Comparison of ENCODE assay signal across 1 cellular context in the genomic region with DNA sequence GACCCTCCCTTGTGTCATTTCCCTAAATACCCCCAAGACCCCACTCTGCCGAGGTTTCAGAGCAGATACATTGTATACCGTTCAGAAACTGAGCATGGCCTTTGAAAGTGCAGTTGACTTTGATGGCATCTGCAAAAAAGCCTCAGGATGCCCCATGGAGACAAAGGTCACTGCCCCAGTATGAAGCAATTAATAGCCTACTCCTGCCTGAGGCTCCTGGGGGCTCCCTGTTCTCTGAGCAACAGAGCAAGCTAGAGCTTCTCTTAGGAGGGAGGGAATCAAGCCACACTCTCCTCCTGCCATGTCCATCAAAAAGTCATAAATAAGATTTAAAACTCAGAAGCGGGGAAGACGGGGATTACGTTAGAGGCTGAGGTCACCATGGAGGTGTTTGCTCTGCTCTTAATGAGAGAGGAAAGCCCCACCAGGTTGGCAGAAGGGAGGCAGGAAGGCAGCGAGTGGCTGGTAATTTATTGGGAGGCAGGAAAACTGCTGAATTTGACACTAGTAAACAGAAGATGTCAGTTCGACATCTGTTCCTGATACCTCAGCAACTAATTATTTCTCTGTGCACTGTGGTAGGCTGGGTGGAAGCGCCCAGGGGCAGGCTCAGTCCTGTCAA.
TF ChIP-seq lines count a peak whose summit lies in the region.

No MANE protein-coding gene starts in this region.

TF ChIP-seq in WTC11, 78 proteins besides CTCF, POLR2A, EP300 and RAD21 (continued from another document):
- TF ChIP-seq, protein P1, sequence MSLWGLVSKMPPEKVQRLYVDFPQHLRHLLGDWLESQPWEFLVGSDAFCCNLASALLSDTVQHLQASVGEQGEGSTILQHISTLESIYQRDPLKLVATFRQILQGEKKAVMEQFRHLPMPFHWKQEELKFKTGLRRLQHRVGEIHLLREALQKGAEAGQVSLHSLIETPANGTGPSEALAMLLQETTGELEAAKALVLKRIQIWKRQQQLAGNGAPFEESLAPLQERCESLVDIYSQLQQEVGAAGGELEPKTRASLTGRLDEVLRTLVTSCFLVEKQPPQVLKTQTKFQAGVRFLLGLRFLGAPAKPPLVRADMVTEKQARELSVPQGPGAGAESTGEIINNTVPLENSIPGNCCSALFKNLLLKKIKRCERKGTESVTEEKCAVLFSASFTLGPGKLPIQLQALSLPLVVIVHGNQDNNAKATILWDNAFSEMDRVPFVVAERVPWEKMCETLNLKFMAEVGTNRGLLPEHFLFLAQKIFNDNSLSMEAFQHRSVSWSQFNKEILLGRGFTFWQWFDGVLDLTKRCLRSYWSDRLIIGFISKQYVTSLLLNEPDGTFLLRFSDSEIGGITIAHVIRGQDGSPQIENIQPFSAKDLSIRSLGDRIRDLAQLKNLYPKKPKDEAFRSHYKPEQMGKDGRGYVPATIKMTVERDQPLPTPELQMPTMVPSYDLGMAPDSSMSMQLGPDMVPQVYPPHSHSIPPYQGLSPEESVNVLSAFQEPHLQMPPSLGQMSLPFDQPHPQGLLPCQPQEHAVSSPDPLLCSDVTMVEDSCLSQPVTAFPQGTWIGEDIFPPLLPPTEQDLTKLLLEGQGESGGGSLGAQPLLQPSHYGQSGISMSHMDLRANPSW (CRISPR knock-in tag; conservative IDR thresholded peaks at IDR 0.05; ENCODE audit: low read depth) = no peak
TF ChIP-seq in WTC11: peak in this region for 0.
